ENCODE assay signal across 20 cellular contexts in genomic region chr7:25250386-25250785, GRCh38. TPM values are rescaled to one million over a fixed set of nuclear protein-coding genes. Genes with fewer than 3 reads are reported as not detected.
DNase-seq lines count a peak whose midpoint lies in the region; ATAC-seq and TF ChIP-seq lines count a peak whose summit lies in the region.
"Had no signal": no experiment of that assay in that cellular context is flagged by ENCODE, and none has a peak within 500 bp of the region (broad histone marks: within the 10 kb centered on the region; RNA-seq: fewer than 3 reads in every experiment).

No MANE protein-coding gene starts in this region.

- H3K4me3 Mint-ChIP-seq in nephron (no peak overlapping the region), natural killer cell (no peak overlapping the region), chondrocyte (ENCODE audit: unreplicated experiment) (no peak overlapping the region)
- H3K4me3 Mint-ChIP-seq: CD14-positive monocyte had no signal

- H3K9me3 ChIP-seq in BLaER1 treated with 17β-estradiol and CSF1 and Interleukin-3, amounts not matched to agents 10 nM and 100 nM (replicated peaks in 1 of 11), result no peaks in the 10 kb centered on the region
- H3K9me3 ChIP-seq: SJSA1 had no signal

- H3K4me1 Mint-ChIP-seq in nephron, result peaks cover 3% of the 10 kb centered on the region
- H3K4me1 Mint-ChIP-seq in natural killer cell, result no peaks in the 10 kb centered on the region
- H3K4me1 Mint-ChIP-seq in chondrocyte (ENCODE audit: low read depth), result peaks cover 14% of the 10 kb centered on the region
- H3K4me1 Mint-ChIP-seq: CD14-positive monocyte had no signal

- TF ChIP-seq CTCF in VCaP (conservative IDR thresholded peaks at IDR 0.05), result no peak
- TF ChIP-seq CTCF in kidney epithelial cell (IDR thresholded peaks at IDR 0.05; ENCODE audit: insufficient read depth, low read length, poor library complexity, severe bottlenecking), result no peak
- no peak for TF ChIP-seq CTCF in nephron (IDR thresholded peaks at IDR 0.05; ENCODE audit: unreplicated experiment in 3 of 3)
- TF ChIP-seq CTCF in natural killer cell (IDR thresholded peaks at IDR 0.05), result no peak
- TF ChIP-seq CTCF in chondrocyte (IDR thresholded peaks at IDR 0.05), result no peak

- H4K20me1 ChIP-seq in BLaER1 treated with 17β-estradiol and CSF1 and Interleukin-3, amounts not matched to agents 10 nM and 100 nM, result no peaks in the 10 kb centered on the region

- no peak overlapping the region for H3K4me3 ChIP-seq in BLaER1 treated with 17β-estradiol and CSF1 and Interleukin-3, amounts not matched to agents 10 nM and 100 nM
- no peak overlapping the region for H3K4me3 ChIP-seq in kidney epithelial cell (ENCODE audit: low read depth, low read length)
- H3K4me3 ChIP-seq: SJSA1 had no signal

- intact Hi-C loops in natural killer cell (cut with micrococcal nuclease), result no loop called here

- H3K36me3 ChIP-seq in BLaER1 treated with 17β-estradiol and CSF1 and Interleukin-3, amounts not matched to agents 10 nM and 100 nM, result no peaks in the 10 kb centered on the region
- no peaks in the 10 kb centered on the region for H3K36me3 ChIP-seq in kidney epithelial cell (ENCODE audit: control insufficient read depth, insufficient read depth, low read length)
- H3K36me3 ChIP-seq: SJSA1 had no signal

- no peaks in the 10 kb centered on the region for H3K36me3 Mint-ChIP-seq in nephron (ENCODE audit: low read depth)
- no peaks in the 10 kb centered on the region for H3K36me3 Mint-ChIP-seq in natural killer cell
- H3K36me3 Mint-ChIP-seq in chondrocyte (ENCODE audit: low read depth), result no peaks in the 10 kb centered on the region
- H3K36me3 Mint-ChIP-seq: CD14-positive monocyte had no signal

- no peak for ATAC-seq in natural killer cell
- ATAC-seq: Right ventricle myocardium inferior had no signal

- peaks cover 0 to 8% (median 5%) of the 10 kb centered on the region in 10 experiments; a peak in 9 of 20 replicates for H3K4me1 ChIP-seq in BLaER1 treated with 17β-estradiol and CSF1 and Interleukin-3, amounts not matched to agents 10 nM and 100 nM
- H3K4me1 ChIP-seq: SJSA1 had no signal

- H3K9me3 Mint-ChIP-seq in nephron (peaks cover 14% of the 10 kb centered on the region), natural killer cell (no peaks in the 10 kb centered on the region), chondrocyte (ENCODE audit: low read depth) (peaks cover 12% of the 10 kb centered on the region)

- no peaks in the 10 kb centered on the region for H3K27me3 ChIP-seq in BLaER1 treated with 17β-estradiol and CSF1 and Interleukin-3, amounts not matched to agents 10 nM and 100 nM
- H3K27me3 ChIP-seq in kidney epithelial cell (ENCODE audit: control insufficient read depth, insufficient read depth, low read length), result no peaks in the 10 kb centered on the region
- H3K27me3 ChIP-seq: SJSA1 had no signal

- H3K27ac Mint-ChIP-seq in nephron (peak overlapping the region in 2 of 3 experiments; percentile 33 to 38), natural killer cell (no peak overlapping the region), chondrocyte (ENCODE audit: unreplicated experiment) (no peak overlapping the region)

- DNase-seq in kidney epithelial cell (ENCODE audit: low read depth), result peak; percentile 69
- no peak for DNase-seq in natural killer cell
- no peak for DNase-seq in chondrocyte (ENCODE audit: low spot score)
- no peak for DNase-seq in NCI-H2029 (lab: John Stamatoyannopoulos, UW)
- DNase-seq: 8988T, GOT3, HCEC 1CT, KG1, NCI-H1092 treated with DMSO at 0.1 percent for 48 hours, NCI-H1694, NCI-H446, NCI-H526 had no signal

- peak overlapping the region in 6 of 11 experiments; percentile 9 to 44 (median 20); a peak in 7 of 22 replicates for H3K4me2 ChIP-seq in BLaER1 treated with 17β-estradiol and CSF1 and Interleukin-3, amounts not matched to agents 10 nM and 100 nM

- H3K27me3 Mint-ChIP-seq in nephron (ENCODE audit: low read depth) (peaks cover 3% of the 10 kb centered on the region), natural killer cell (ENCODE audit: low read depth in 2 of 2) (peaks cover 9 to 17% of the 10 kb centered on the region in 2 donors), chondrocyte (ENCODE audit: low read depth) (no peaks in the 10 kb centered on the region)

- H3K9ac ChIP-seq in BLaER1 treated with 17β-estradiol and CSF1 and Interleukin-3, amounts not matched to agents 10 nM and 100 nM, result no peak overlapping the region

- H3K27ac ChIP-seq in BLaER1 treated with 17β-estradiol and CSF1 and Interleukin-3, amounts not matched to agents 10 nM and 100 nM, result no peak overlapping the region
- peak overlapping the region; percentile 69 for H3K27ac ChIP-seq in VCaP
- H3K27ac ChIP-seq: SJSA1 had no signal

RNA-seq across cellular contexts. Expression of gene NPVF, which starts 22.1 kb away (rescaled TPM):
- total RNA-seq in kidney epithelial cell (not detected in 2 replicates), natural killer cell (not detected), chondrocyte (not detected in 3 replicates)
- total RNA-seq: G401, HT1080, Right ventricle myocardium inferior, SJSA1 had no signal

Comparison
In these comparisons a context has a peak if more than half of its experiments do, and no peak if none do; other contexts are left out.
1. H3K27ac Mint-ChIP-seq: peak in nephron (2 of 3); none in natural killer cell (0 of 2) and chondrocyte (single experiment).